Comparison of ENCODE assay signal across 8 cellular contexts in genomic region chr5:139294372-139295165, GRCh38. TPM values are rescaled to one million over a fixed set of nuclear protein-coding genes. Genes with fewer than 3 reads are reported as not detected.
DNase-seq lines count a peak whose midpoint lies in the region; ATAC-seq and TF ChIP-seq lines count a peak whose summit lies in the region.

No MANE protein-coding gene starts in this region.

- H3K79me2 ChIP-seq in PC-9 (ENCODE audit: low read depth) = peaks cover 60% of the 10 kb centered on the region

- no peaks in the 10 kb centered on the region for H3K9me2 ChIP-seq in PC-9 (ENCODE audit: insufficient read depth)

- H3K27ac ChIP-seq in HL-60 (replicated peaks) (peak overlapping the region; percentile 98), PC-9 (peak overlapping the region; percentile 97), suprapubic skin (peak overlapping the region; percentile 100)

- BruUV-seq in Caco-2 (replicated peaks; lab: Mats Ljungman, UMichigan) = TSS peak; percentile 25
- BruUV-seq in PC-9 (replicated peaks; lab: Mats Ljungman, UMichigan) = TSS peak; percentile 41

- H3K4me3 ChIP-seq in Caco-2 (ENCODE audit: low read depth, low read length) = peak overlapping the region; percentile 76
- H3K4me3 ChIP-seq in HL-60 (replicated peaks; ENCODE audit: insufficient read depth, low read length) = peak overlapping the region; percentile 60
- peak overlapping the region; percentile 94 for H3K4me3 ChIP-seq in PC-9
- peak overlapping the region; percentile 94 for H3K4me3 ChIP-seq in suprapubic skin

- peak; percentile 32 for ATAC-seq in GM19397 (IDR thresholded peaks at IDR 0.05; ENCODE audit: unreplicated experiment)

- H3K27me3 Mint-ChIP-seq in Caco-2 (ENCODE audit: insufficient read depth, unreplicated experiment) = no peaks in the 10 kb centered on the region
- peaks cover 2% of the 10 kb centered on the region for H3K27me3 Mint-ChIP-seq in nephron progenitor cell (ENCODE audit: low read depth, poor library complexity)

- peak overlapping the region; percentile 89 for H2AFZ ChIP-seq in PC-9

- peak overlapping the region; percentile 94 for H3K4me2 ChIP-seq in PC-9

- DNase-seq in Caco-2 (peak; percentile 85 to 86), HL-60 (ENCODE audit: low read depth in 1 of 2, low spot score in 1 of 2) (peak in 1 of 2 experiments; percentile 41), PC-9 (peak; percentile 59 to 67), fibroblast of the conjunctiva (ENCODE audit: low read depth) (peak; percentile 51), nephron progenitor cell (peak; percentile 83), suprapubic skin (ENCODE audit: low spot score in 2 of 2) (peak; percentile 83 to 87)
- peak; percentile 43 for DNase-seq in activated effector memory CD4-positive, alpha-beta T cell treated with Interleukin-2 at 50 U/mL for 16 hours

- H3K27ac Mint-ChIP-seq in Caco-2 (ENCODE audit: unreplicated experiment) (peak overlapping the region; percentile 99), nephron progenitor cell (peak overlapping the region; percentile 100)

- peaks cover 27% of the 10 kb centered on the region for H3K4me1 Mint-ChIP-seq in Caco-2 (ENCODE audit: low read depth, unreplicated experiment)
- peaks cover 49% of the 10 kb centered on the region for H3K4me1 Mint-ChIP-seq in nephron progenitor cell

- no peaks in the 10 kb centered on the region for H3K9me3 Mint-ChIP-seq in Caco-2 (ENCODE audit: unreplicated experiment)
- peaks cover 8% of the 10 kb centered on the region for H3K9me3 Mint-ChIP-seq in nephron progenitor cell

- H3F3A ChIP-seq in PC-9 (ENCODE audit: insufficient read depth, low read depth) = peaks cover 33% of the 10 kb centered on the region

- peaks cover 12% of the 10 kb centered on the region; the same call in 1 of the 2 replicates for H3K4me1 ChIP-seq in Caco-2
- peaks cover 28% of the 10 kb centered on the region for H3K4me1 ChIP-seq in PC-9 (replicated peaks; ENCODE audit: insufficient read depth)
- peaks cover 53% of the 10 kb centered on the region for H3K4me1 ChIP-seq in suprapubic skin

- CTCF ChIA-PET in Caco-2 (lab: Charles Lee) = interaction anchor here (0.6 to 1.1 kb wide), 4 partner anchors 13 to 1016 kb away, joined by 3 to 8 read pairs (median 4); no protein-coding TSS in a partner anchor
- CTCF ChIA-PET in PC-9 (lab: Charles Lee) = no interaction called here

- TF ChIP-seq CTCF in Caco-2 (IDR thresholded peaks at IDR 0.05; ENCODE audit: insufficient read depth in 1 of 2, low read depth in 1 of 2, low read length in 1 of 2, severe bottlenecking in 1 of 2, unreplicated experiment in 1 of 2) (peak in 1 of 2 experiments; percentile 59), HL-60 (IDR thresholded peaks at IDR 0.05; ENCODE audit: insufficient read depth, low read length) (no peak), PC-9 (conservative IDR thresholded peaks at IDR 0.05) (no peak; the same call in 1 of the 2 replicates), nephron progenitor cell (IDR thresholded peaks at IDR 0.05) (no peak), suprapubic skin (IDR thresholded peaks at IDR 0.05) (no peak)

- intact Hi-C loops in Caco-2 (cut with micrococcal nuclease; ENCODE audit: unreplicated experiment) = loop anchor here (1.0 kb wide), 1 partner anchor 47 kb away; the partner anchor contains the start of gene PAIP2
- intact Hi-C loops in PC-9 (cut with micrococcal nuclease; ENCODE audit: unreplicated experiment) = loop anchor here (5.0 kb wide), 1 partner anchor 48 kb away; the partner anchor contains the start of gene PAIP2

- no peak for TF ChIP-seq POLR2A in suprapubic skin (IDR thresholded peaks at IDR 0.05)

- peaks cover 52% of the 10 kb centered on the region for H4K20me1 ChIP-seq in PC-9 (ENCODE audit: insufficient read depth)

- H3K9me3 ChIP-seq in Caco-2 (no peaks in the 10 kb centered on the region), PC-9 (ENCODE audit: insufficient read depth, low read depth) (no peaks in the 10 kb centered on the region), suprapubic skin (no peaks in the 10 kb centered on the region)

- no peak for TF ChIP-seq EP300 in suprapubic skin (IDR thresholded peaks at IDR 0.05)

- no peaks in the 10 kb centered on the region for H3K27me3 ChIP-seq in Caco-2 (replicated peaks; ENCODE audit: control insufficient read depth, insufficient read depth, low read length)
- no peaks in the 10 kb centered on the region for H3K27me3 ChIP-seq in HL-60 (ENCODE audit: insufficient read depth, poor library complexity, severe bottlenecking)
- H3K27me3 ChIP-seq in PC-9 (ENCODE audit: insufficient read depth, low read depth) = no peaks in the 10 kb centered on the region
- H3K27me3 ChIP-seq in suprapubic skin = no peaks in the 10 kb centered on the region

- H3K4me3 Mint-ChIP-seq in Caco-2 (ENCODE audit: unreplicated experiment) = peak overlapping the region; percentile 96
- H3K4me3 Mint-ChIP-seq in nephron progenitor cell = peak overlapping the region; percentile 100

- POLR2A ChIA-PET in Caco-2 (lab: Charles Lee) = interaction anchor here (0.6 to 2.0 kb wide), 5 partner anchors 9 to 270 kb away, joined by 3 to 38 read pairs (median 4); partner anchors contain the start of genes PAIP2, SIL1 and UBE2D2
- POLR2A ChIA-PET in PC-9 (lab: Charles Lee; ENCODE audit: unreplicated experiment) = interaction anchor here (0.6 to 1.4 kb wide), 5 partner anchors 16 to 826 kb away, joined by 3 to 12 read pairs (median 4); no protein-coding TSS in a partner anchor

- H3K36me3 Mint-ChIP-seq in Caco-2 (ENCODE audit: insufficient read depth, unreplicated experiment) (peaks cover 56% of the 10 kb centered on the region), nephron progenitor cell (ENCODE audit: low read depth) (peaks cover 60% of the 10 kb centered on the region)

- WGBS in suprapubic skin = under 1% methylated on average over 48 of the region's 48 CpGs

- H3K36me3 ChIP-seq in Caco-2 (ENCODE audit: control insufficient read depth, insufficient read depth, low read length) (no peaks in the 10 kb centered on the region), PC-9 (ENCODE audit: low read depth) (0 out of 2 replicates have a peak, but pooled peaks cover 7% of the 10 kb centered on the region), suprapubic skin (no peaks in the 10 kb centered on the region)

RNA-seq across cellular contexts. Expression of gene MATR3, which starts 1.0 kb away (rescaled TPM):
- total RNA-seq in Caco-2 (2022) (194 and 200 TPM in 2 replicates), PC-9 (2021) (129 and 145 TPM in 2 replicates), suprapubic skin (100 to 1,000 TPM; 115 to 192 (median 129) TPM)

RNA-seq across cellular contexts. Expression of gene PAIP2, which starts 47.1 kb away (rescaled TPM):
- total RNA-seq in Caco-2 (2022) = 73.6 and 83.6 TPM in 2 replicates
- total RNA-seq in PC-9 (2021) = 79.4 and 90.5 TPM in 2 replicates
- total RNA-seq in suprapubic skin = 10 to 100 TPM; 50.3 to 71.0 (median 53.5) TPM
